Comparison of ENCODE assay signal across 23 cellular contexts in the genomic region with DNA sequence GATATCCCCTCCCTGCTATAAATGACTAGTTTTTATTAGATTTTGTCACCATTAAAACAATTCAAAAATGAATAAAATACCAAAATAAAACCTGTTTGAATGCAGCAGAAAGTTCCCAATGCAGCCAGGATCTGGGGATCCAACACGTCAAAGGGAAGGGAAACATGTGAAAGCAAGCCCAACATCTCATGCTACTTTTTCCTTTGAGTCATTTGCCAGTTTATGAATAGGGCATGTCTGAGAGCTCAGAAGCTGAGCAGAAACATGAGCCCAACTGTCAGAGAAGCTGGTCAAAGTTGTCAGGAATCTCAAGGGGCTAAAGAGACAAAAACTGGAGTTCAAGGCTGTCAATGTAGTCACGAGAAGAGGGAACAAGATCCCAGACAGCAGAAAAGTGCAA.
"Had no signal": no experiment of that assay in that cellular context is flagged by ENCODE, and none has a peak within 500 bp of the region (broad histone marks: within the 10 kb centered on the region; RNA-seq: fewer than 3 reads in every experiment).

No MANE protein-coding gene starts in this region.

- H3K9me3 ChIP-seq: MG63, Peyer's patch, SJCRH30 had no signal

- H3K4me3 ChIP-seq: MG63, PC-9, Peyer's patch, SJCRH30 had no signal

- H3K27me3 ChIP-seq: MG63, Peyer's patch, SJCRH30 had no signal

- ATAC-seq: Right ventricle myocardium inferior, SK-N-SH treated with all-trans-retinoic acid at 6 μM for 48 hours had no signal

- DNase-seq: KBM-7, MG63, NCI-H1092, NCI-H1105 treated with DMSO at 0.1 percent for 48 hours, NCI-H1417 treated with DMSO at 0.1 percent for 48 hours, NCI-H146, NCI-H1694 treated with DMSO at 0.1 percent for 48 hours, NCI-H1930, NCI-H2081, NCI-H2107, NCI-H226, NCI-H446, NCI-H510A, NCI-H524 treated with DMSO at 0.1 percent for 48 hours, NCI-H69, NCI-H774, OCI-M1, PC-9, Peyer's patch, SHP77 treated with DMSO at 0.1 percent for 48 hours, SJCRH30 had no signal

- H3K27ac ChIP-seq: PC-9, Peyer's patch, SJCRH30 had no signal

- H3K36me3 ChIP-seq: MG63, Peyer's patch, SJCRH30 had no signal

- H2AFZ ChIP-seq: PC-9 had no signal

- H3K4me1 ChIP-seq: SJCRH30 had no signal

- H3K4me2 ChIP-seq: PC-9 had no signal
